Comparison of ENCODE assay signal across 8 cellular contexts in the genomic region with DNA sequence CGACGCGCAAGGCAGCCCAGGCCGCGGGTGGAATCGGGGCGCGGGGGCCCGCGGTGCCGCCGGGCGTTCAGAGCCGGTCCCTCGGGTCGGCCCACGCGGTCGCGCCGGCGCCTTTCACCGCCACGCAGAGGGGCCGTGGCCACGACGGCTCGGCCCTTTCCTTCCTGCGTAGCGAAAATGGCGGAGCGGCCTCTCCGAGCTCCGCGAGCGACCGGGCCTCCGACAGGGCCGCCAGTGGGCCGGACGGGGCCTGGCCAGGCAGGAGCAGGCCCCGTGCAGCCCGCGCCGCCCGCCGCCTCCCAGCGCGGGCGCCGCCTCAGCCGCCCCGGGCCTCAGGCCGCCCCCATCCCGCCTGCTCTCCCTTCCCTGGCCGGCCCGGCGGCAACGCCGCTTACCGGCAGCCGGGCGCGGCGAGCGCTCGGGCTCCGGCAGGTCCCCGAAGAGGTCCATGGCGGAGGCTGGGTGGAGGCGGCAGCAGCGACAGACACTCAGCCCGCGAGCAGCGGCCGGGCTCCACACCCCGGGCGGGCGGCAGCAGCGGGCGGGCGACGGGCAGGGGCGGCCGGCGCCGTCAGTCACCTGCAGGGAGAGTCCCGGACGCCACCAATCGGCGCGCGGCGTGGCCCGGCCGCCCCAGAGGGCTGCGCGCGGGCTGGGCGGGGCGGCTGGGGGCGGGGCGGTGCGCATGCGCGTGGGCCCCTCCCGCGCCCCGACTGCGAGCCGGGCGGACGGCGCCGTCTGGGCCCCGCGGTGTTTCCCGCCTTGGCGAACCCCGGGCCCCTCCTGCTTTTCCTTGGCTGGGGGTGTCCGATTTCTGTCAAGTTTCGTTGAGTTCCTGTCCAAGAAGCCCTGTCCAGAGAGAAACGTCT. TPM values are rescaled to one million over a fixed set of nuclear protein-coding genes. Genes with fewer than 3 reads are reported as not detected.
DNase-seq lines count a peak whose midpoint lies in the region; ATAC-seq and TF ChIP-seq lines count a peak whose summit lies in the region.

A gene with protein sequence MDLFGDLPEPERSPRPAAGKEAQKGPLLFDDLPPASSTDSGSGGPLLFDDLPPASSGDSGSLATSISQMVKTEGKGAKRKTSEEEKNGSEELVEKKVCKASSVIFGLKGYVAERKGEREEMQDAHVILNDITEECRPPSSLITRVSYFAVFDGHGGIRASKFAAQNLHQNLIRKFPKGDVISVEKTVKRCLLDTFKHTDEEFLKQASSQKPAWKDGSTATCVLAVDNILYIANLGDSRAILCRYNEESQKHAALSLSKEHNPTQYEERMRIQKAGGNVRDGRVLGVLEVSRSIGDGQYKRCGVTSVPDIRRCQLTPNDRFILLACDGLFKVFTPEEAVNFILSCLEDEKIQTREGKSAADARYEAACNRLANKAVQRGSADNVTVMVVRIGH (minus strand): TSS at position 592 of the 869 bp plus-strand sequence. CDS start 142 bp downstream, at position 450.

- H4K20me1 ChIP-seq in BLaER1: peaks cover 50% of the 10 kb centered on the region

- peak within 1 kb of the TSS; percentile 94 for H3K4me2 ChIP-seq in BLaER1

- H3K27ac Mint-ChIP-seq in activated CD4-positive, alpha-beta T cell treated with anti-CD3 and anti-CD28 coated beads, Interleukin-2, amount 10 ng/mL, durations not matched to agents 7 days and 5 days: peak within 1 kb of the TSS; percentile 92

- peak; percentile 98 for DNase-seq in GM19240 (ENCODE audit: insufficient read length, low spot score)
- peak; percentile 58 to 96 for DNase-seq in NCI-H526 (lab: John Stamatoyannopoulos, UW)
- DNase-seq in activated CD4-positive, alpha-beta T cell treated with anti-CD3 and anti-CD28 coated beads, Interleukin-2, amount 10 ng/mL, durations not matched to agents 7 days and 5 days: peak; percentile 88
- DNase-seq in coronary artery (ENCODE audit: low spot score): peak; percentile 91
- DNase-seq in left lobe of liver (ENCODE audit: low spot score): peak; percentile 90
- peak; percentile 85 for DNase-seq in stimulated activated CD4-positive, alpha-beta T cell treated with anti-CD3 and anti-CD28 coated beads, Interleukin-2, amount 100 ng/mL, for 4 hours (ENCODE audit: low read depth)

- CTCF ChIA-PET in activated CD4-positive, alpha-beta T cell treated with anti-CD3 and anti-CD28 coated beads, Interleukin-2, amount 10 ng/mL, durations not matched to agents 7 days and 5 days (lab: Charles Lee): interaction anchor here (1.0 to 2.1 kb wide), 4 partner anchors 10 to 347 kb away, joined by 3 to 6 read pairs (median 4); no protein-coding TSS in a partner anchor

- peaks cover 5% of the 10 kb centered on the region for H3K36me3 ChIP-seq in BLaER1

- no peaks in the 10 kb centered on the region for H3K27me3 ChIP-seq in BLaER1

- peaks cover 17% of the 10 kb centered on the region for H3K36me3 Mint-ChIP-seq in activated CD4-positive, alpha-beta T cell treated with anti-CD3 and anti-CD28 coated beads, Interleukin-2, amount 10 ng/mL, durations not matched to agents 7 days and 5 days (ENCODE audit: low read depth)

- peaks cover 44% of the 10 kb centered on the region for H3K4me1 Mint-ChIP-seq in activated CD4-positive, alpha-beta T cell treated with anti-CD3 and anti-CD28 coated beads, Interleukin-2, amount 10 ng/mL, durations not matched to agents 7 days and 5 days

- peak within 1 kb of the TSS; percentile 88 for H3K4me3 Mint-ChIP-seq in activated CD4-positive, alpha-beta T cell treated with anti-CD3 and anti-CD28 coated beads, Interleukin-2, amount 10 ng/mL, durations not matched to agents 7 days and 5 days

- peak; percentile 92 for ATAC-seq in HG03442 (IDR thresholded peaks at IDR 0.05; ENCODE audit: unreplicated experiment)
- ATAC-seq in left lobe of liver: peak; percentile 98

- H3K27ac ChIP-seq in BLaER1 (peak within 1 kb of the TSS; percentile 96), coronary artery (peak within 1 kb of the TSS; percentile 89 to 95)

- H3K9ac ChIP-seq in BLaER1: peak within 1 kb of the TSS; percentile 98

- POLR2A ChIA-PET in activated CD4-positive, alpha-beta T cell treated with anti-CD3 and anti-CD28 coated beads, Interleukin-2, amount 10 ng/mL, durations not matched to agents 7 days and 5 days (lab: Charles Lee): no interaction called here

- peaks cover 29% of the 10 kb centered on the region for H3K4me1 ChIP-seq in BLaER1

- no peaks in the 10 kb centered on the region for H3K9me3 ChIP-seq in BLaER1

- peak within 1 kb of the TSS; percentile 99 for H3K4me3 ChIP-seq in BLaER1
- peak within 1 kb of the TSS; percentile 76 for H3K4me3 ChIP-seq in coronary artery

- H3K27me3 Mint-ChIP-seq in activated CD4-positive, alpha-beta T cell treated with anti-CD3 and anti-CD28 coated beads, Interleukin-2, amount 10 ng/mL, durations not matched to agents 7 days and 5 days: no peaks in the 10 kb centered on the region

- H3K9me3 Mint-ChIP-seq in activated CD4-positive, alpha-beta T cell treated with anti-CD3 and anti-CD28 coated beads, Interleukin-2, amount 10 ng/mL, durations not matched to agents 7 days and 5 days: no peaks in the 10 kb centered on the region

- TF ChIP-seq CTCF in coronary artery (IDR thresholded peaks at IDR 0.05): no peak

RNA-seq across cellular contexts. Expression of the gene that starts here (rescaled TPM):
- 10 to 100 TPM; 59.1 to 63.2 TPM for total RNA-seq in activated CD4-positive, alpha-beta T cell treated with anti-CD3 and anti-CD28 coated beads, Interleukin-2, amount 10 ng/mL, durations not matched to agents 7 days and 5 days
- 20.1 TPM for total RNA-seq in left lobe of liver

Comparison
In these comparisons a context has a peak if more than half of its experiments do, and no peak if none do; other contexts are left out.
1. Peak in every context shown above with its lines: DNase-seq, ATAC-seq, H3K4me3 ChIP-seq and H3K27ac ChIP-seq.